In genomic region chr17:608911-609882, GRCh38 we compare ENCODE assay signal across 14 cellular contexts.
A peak's percentile ranks its signal among the peaks of the same experiment; 100 is the strongest.
DNase-seq lines count a peak whose midpoint lies in the region; ATAC-seq and TF ChIP-seq lines count a peak whose summit lies in the region.
"Had no signal": no experiment of that assay in that cellular context is flagged by ENCODE, and none has a peak within 500 bp of the region (broad histone marks: within the 10 kb centered on the region; RNA-seq: fewer than 3 reads in every experiment).

No MANE protein-coding gene starts in this region.

- H3K27me3 Mint-ChIP-seq in activated naive CD4-positive, alpha-beta T cell treated with anti-CD3 and anti-CD28 coated beads, Interleukin-2, amount 10 ng/mL, durations not matched to agents 7 days and 5 days: no peaks in the 10 kb centered on the region
- H3K27me3 Mint-ChIP-seq: activated CD4-positive, alpha-beta T cell treated with anti-CD3 and anti-CD28 coated beads, Interleukin-2, amount 10 ng/mL, durations not matched to agents 24 days and 14 days had no signal

- ATAC-seq in activated naive CD4-positive, alpha-beta T cell treated with anti-CD3 and anti-CD28 coated beads, Interleukin-2, amount 50 U/mL, for 72 hours: no peak
- ATAC-seq in SK-N-SH treated with all-trans-retinoic acid at 6 μM for 48 hours: peak; percentile 91
- no peak for ATAC-seq in GM18511 (IDR thresholded peaks at IDR 0.05; ENCODE audit: unreplicated experiment)
- no peak for ATAC-seq in activated CD4-positive, CD25-positive, alpha-beta regulatory T cell treated with anti-CD3 and anti-CD28 coated beads, Interleukin-2, amount 50 U/mL, for 24 hours
- ATAC-seq: foreskin keratinocyte had no signal

- H3K4me1 Mint-ChIP-seq in activated naive CD4-positive, alpha-beta T cell treated with anti-CD3 and anti-CD28 coated beads, Interleukin-2, amount 10 ng/mL, durations not matched to agents 7 days and 5 days: no peaks in the 10 kb centered on the region

- H3K9me3 Mint-ChIP-seq in activated naive CD4-positive, alpha-beta T cell treated with anti-CD3 and anti-CD28 coated beads, Interleukin-2, amount 10 ng/mL, durations not matched to agents 7 days and 5 days: no peaks in the 10 kb centered on the region
- H3K9me3 Mint-ChIP-seq in activated naive CD4-positive, alpha-beta T cell treated with anti-CD3 and anti-CD28 coated beads, Interleukin-2, amount 50 U/mL, for 72 hours: no peaks in the 10 kb centered on the region
- H3K9me3 Mint-ChIP-seq: activated CD4-positive, alpha-beta T cell treated with anti-CD3 and anti-CD28 coated beads, Interleukin-2, amount 10 ng/mL, durations not matched to agents 24 days and 14 days; neural progenitor cell had no signal

- no peak overlapping the region for H3K4me3 Mint-ChIP-seq in activated naive CD4-positive, alpha-beta T cell treated with anti-CD3 and anti-CD28 coated beads, Interleukin-2, amount 10 ng/mL, durations not matched to agents 7 days and 5 days
- H3K4me3 Mint-ChIP-seq: activated CD4-positive, alpha-beta T cell treated with anti-CD3 and anti-CD28 coated beads, Interleukin-2, amount 10 ng/mL, durations not matched to agents 24 days and 14 days; neural progenitor cell had no signal

- CTCF ChIA-PET in activated naive CD4-positive, alpha-beta T cell treated with anti-CD3 and anti-CD28 coated beads, Interleukin-2, amount 10 ng/mL, durations not matched to agents 7 days and 5 days (lab: Charles Lee): no interaction called here

- H3K27ac Mint-ChIP-seq in activated naive CD4-positive, alpha-beta T cell treated with anti-CD3 and anti-CD28 coated beads, Interleukin-2, amount 10 ng/mL, durations not matched to agents 7 days and 5 days: peak overlapping the region; percentile 25
- H3K27ac Mint-ChIP-seq in activated naive CD4-positive, alpha-beta T cell treated with anti-CD3 and anti-CD28 coated beads, Interleukin-2, amount 50 U/mL, for 72 hours: no peak overlapping the region
- H3K27ac Mint-ChIP-seq: activated CD4-positive, alpha-beta T cell treated with anti-CD3 and anti-CD28 coated beads, Interleukin-2, amount 10 ng/mL, durations not matched to agents 24 days and 14 days had no signal

- no peak for DNase-seq in activated naive CD4-positive, alpha-beta T cell treated with anti-CD3 and anti-CD28 coated beads, Interleukin-2, amount 10 ng/mL, durations not matched to agents 7 days and 5 days
- DNase-seq in activated naive CD4-positive, alpha-beta T cell treated with anti-CD3 and anti-CD28 coated beads, Interleukin-2, amount 50 U/mL, for 72 hours (ENCODE audit: low spot score in 2 of 2): no peak
- peak; percentile 62 for DNase-seq in iris pigment epithelial cell (ENCODE audit: low read depth)
- no peak for DNase-seq in GM10266 (ENCODE audit: extremely low spot score)
- DNase-seq in NCI-H1417 treated with DMSO at 0.1 percent for 48 hours (lab: John Stamatoyannopoulos, UW): no peak
- DNase-seq: activated CD4-positive, alpha-beta T cell treated with anti-CD3 and anti-CD28 coated beads, Interleukin-2, amount 10 ng/mL, durations not matched to agents 24 days and 14 days; aorta; foreskin keratinocyte; NCI-H2081; NCI-H510A treated with DMSO at 0.1 percent for 48 hours had no signal

- H3K36me3 Mint-ChIP-seq in activated naive CD4-positive, alpha-beta T cell treated with anti-CD3 and anti-CD28 coated beads, Interleukin-2, amount 10 ng/mL, durations not matched to agents 7 days and 5 days: peaks cover 17% of the 10 kb centered on the region
- peaks cover 0 to under 1% of the 10 kb centered on the region in 2 donors for H3K36me3 Mint-ChIP-seq in activated naive CD4-positive, alpha-beta T cell treated with anti-CD3 and anti-CD28 coated beads, Interleukin-2, amount 50 U/mL, for 72 hours

- no peak for TF ChIP-seq CTCF in GM10266 (IDR thresholded peaks at IDR 0.05; ENCODE audit: control insufficient read depth, insufficient read depth, low read depth, missing control alignments)

TF ChIP-seq in SK-N-SH treated with all-trans-retinoic acid at 6 μM for 48 hours, 23 proteins besides CTCF, POLR2A, EP300 and RAD21:
- TF ChIP-seq TCF4 (CRISPR knock-in tag; IDR thresholded peaks at IDR 0.05; ENCODE audit: borderline replicate concordance) (peak; percentile 69), ESRRG (CRISPR knock-in tag; IDR thresholded peaks at IDR 0.05) (no peak), BACH2 (CRISPR knock-in tag; IDR thresholded peaks at IDR 0.05; ENCODE audit: borderline replicate concordance) (no peak), ZFP3 (CRISPR knock-in tag; IDR thresholded peaks at IDR 0.05) (peak; percentile 66), CSDC2 (CRISPR knock-in tag; IDR thresholded peaks at IDR 0.05) (no peak)
